ENCODE assay signal across 24 cellular contexts in genomic region chr1:65470766-65471165, GRCh38. TPM values are rescaled to one million over a fixed set of nuclear protein-coding genes. Genes with fewer than 3 reads are reported as not detected.
A peak's percentile ranks its signal among the peaks of the same experiment; 100 is the strongest.
DNase-seq lines count a peak whose midpoint lies in the region; ATAC-seq and TF ChIP-seq lines count a peak whose summit lies in the region.
"Had no signal": no experiment of that assay in that cellular context is flagged by ENCODE, and none has a peak within 500 bp of the region (broad histone marks: within the 10 kb centered on the region; RNA-seq: fewer than 3 reads in every experiment).

No MANE protein-coding gene starts in this region.

- no peaks in the 10 kb centered on the region for H3K36me3 ChIP-seq in gastrocnemius medialis
- H3K36me3 ChIP-seq in Karpas-422 (ENCODE audit: insufficient read depth, low read length), result no peaks in the 10 kb centered on the region
- H3K36me3 ChIP-seq: cardiac muscle cell, HAP-1, heart left ventricle, pancreas, tibial nerve had no signal

- no peaks in the 10 kb centered on the region for H4K20me1 ChIP-seq in Karpas-422 (ENCODE audit: insufficient read depth, low read depth, low read length)

- H3K79me2 ChIP-seq in Karpas-422 (ENCODE audit: low read length), result no peaks in the 10 kb centered on the region

- in situ Hi-C loops in gastrocnemius medialis (cut with MboI; ENCODE audit: low sequenced_read_pairs in 4 of 4), result no loop called here

- no peak for TF ChIP-seq POLR2A in gastrocnemius medialis (IDR thresholded peaks at IDR 0.05)

- intact Hi-C loops in gastrocnemius medialis (cut with DNase I; ENCODE audit: low total_unique reads), result no loop called here

- H3K4me1 ChIP-seq in gastrocnemius medialis (peaks cover 14% of the 10 kb centered on the region in 2 donors), Karpas-422 (ENCODE audit: low read length) (no peaks in the 10 kb centered on the region)

- H3K4me2 ChIP-seq in Karpas-422 (ENCODE audit: low read depth, low read length, poor library complexity, severe bottlenecking), result no peak overlapping the region

- DNase-seq in GM04503 (ENCODE audit: low read depth) (peak; percentile 48), NCI-H69 (lab: John Stamatoyannopoulos, UW) (peak; percentile 25), fibroblast of mammary gland (ENCODE audit: low read depth) (peak; percentile 64), gastrocnemius medialis (no peak), Karpas-422 (no peak), cerebellar cortex (ENCODE audit: low spot score) (no peak), COLO829 (ENCODE audit: low spot score) (no peak)
- DNase-seq: activated CD4-positive, alpha-beta T cell treated with anti-CD3 and anti-CD28 coated beads for 36 hours; activated naive CD8-positive, alpha-beta T cell treated with anti-CD3 and anti-CD28 coated beads, Interleukin-2, amount 50 U/mL, for 24 hours; AML-193; heart left ventricle; immature natural killer cell; MV-4-11; naive thymus-derived CD4-positive, alpha-beta T cell; NCI-H524; pancreas; stimulated activated CD4-positive, alpha-beta T cell treated with anti-CD3 and anti-CD28 coated beads, Interleukin-1b, Interleukin-23, amount 100 ng/mL, for 48 hours; stimulated activated naive CD4-positive, alpha-beta T cell; SW 1271 had no signal

- H3K4me3 ChIP-seq in fibroblast of mammary gland (ENCODE audit: control insufficient read depth, low read depth, low read length) (no peak overlapping the region), gastrocnemius medialis (no peak overlapping the region), Karpas-422 (ENCODE audit: low read length) (no peak overlapping the region)
- H3K4me3 ChIP-seq: cardiac muscle cell, HAP-1, heart left ventricle, pancreas, tibial nerve had no signal

- TF ChIP-seq CTCF in fibroblast of mammary gland (conservative IDR thresholded peaks at IDR 0.05; ENCODE audit: control insufficient read depth, insufficient read depth, low read depth, low read length) (no peak), gastrocnemius medialis (IDR thresholded peaks at IDR 0.05 in 4 of 5, conservative IDR thresholded peaks at IDR 0.05 in 1 of 5) (no peak)

- H3K9me3 ChIP-seq in gastrocnemius medialis (no peaks in the 10 kb centered on the region), Karpas-422 (ENCODE audit: low read length) (no peaks in the 10 kb centered on the region)
- H3K9me3 ChIP-seq: HAP-1, pancreas, tibial nerve had no signal

- no peak overlapping the region for H2AFZ ChIP-seq in Karpas-422 (ENCODE audit: low read length)

- peak overlapping the region; percentile 12 to 52 (median 24) for H3K27ac ChIP-seq in gastrocnemius medialis
- H3K27ac ChIP-seq in Karpas-422 (ENCODE audit: low read length), result no peak overlapping the region
- H3K27ac ChIP-seq: cardiac muscle cell, pancreas had no signal

- H3K9ac ChIP-seq in Karpas-422 (ENCODE audit: low read length), result no peak overlapping the region

- ATAC-seq in gastrocnemius medialis (no peak), HG03565 (IDR thresholded peaks at IDR 0.05; ENCODE audit: unreplicated experiment) (no peak)
- ATAC-seq: activated CD4-positive, alpha-beta T cell treated with anti-CD3 and anti-CD28 coated beads for 36 hours; activated naive CD8-positive, alpha-beta T cell treated with anti-CD3 and anti-CD28 coated beads, Interleukin-2, amount 50 U/mL, for 24 hours; activated T-helper 17 cell treated with anti-CD3 and anti-CD28 coated beads, Interleukin-2, amount 50 U/mL, for 72 hours; naive thymus-derived CD4-positive, alpha-beta T cell had no signal

- H3K9me2 ChIP-seq in Karpas-422 (replicated peaks; ENCODE audit: insufficient read depth, low read length), result no peaks in the 10 kb centered on the region

- H3K27me3 ChIP-seq in gastrocnemius medialis (no peaks in the 10 kb centered on the region), Karpas-422 (ENCODE audit: low read length) (no peaks in the 10 kb centered on the region)
- H3K27me3 ChIP-seq: cardiac muscle cell, heart left ventricle, pancreas, tibial nerve had no signal

RNA-seq across cellular contexts. Expression of gene LEPR, which starts 50.3 kb away (rescaled TPM):
- total RNA-seq in gastrocnemius medialis, result 1 to 10 TPM; 4.0 to 7.4 (median 4.2) TPM
- total RNA-seq in Karpas-422 (2014; rRNA removed; shearing (Covaris generic); ENCODE audit: low replicate concordance), result 1.4 and 1.5 TPM in 2 replicates

RNA-seq across cellular contexts. Expression of gene LEPROT, which starts 50.3 kb away (rescaled TPM):
- total RNA-seq in gastrocnemius medialis, result 10 to 100 TPM; 25.0 to 34.2 (median 28.7) TPM
- 11.8 and 31.3 TPM in 2 replicates for total RNA-seq in Karpas-422 (2014; rRNA removed; shearing (Covaris generic); ENCODE audit: low replicate concordance)

Comparison
In these comparisons a context has a peak if more than half of its experiments do, and no peak if none do; other contexts are left out.
1. DNase-seq: peak in GM04503 (single experiment), NCI-H69 (single experiment) and fibroblast of mammary gland (single experiment); none in gastrocnemius medialis (0 of 2), Karpas-422 (single experiment), cerebellar cortex (single experiment) and COLO829 (single experiment).